ENCODE assay signal across 21 cellular contexts in the genomic region with DNA sequence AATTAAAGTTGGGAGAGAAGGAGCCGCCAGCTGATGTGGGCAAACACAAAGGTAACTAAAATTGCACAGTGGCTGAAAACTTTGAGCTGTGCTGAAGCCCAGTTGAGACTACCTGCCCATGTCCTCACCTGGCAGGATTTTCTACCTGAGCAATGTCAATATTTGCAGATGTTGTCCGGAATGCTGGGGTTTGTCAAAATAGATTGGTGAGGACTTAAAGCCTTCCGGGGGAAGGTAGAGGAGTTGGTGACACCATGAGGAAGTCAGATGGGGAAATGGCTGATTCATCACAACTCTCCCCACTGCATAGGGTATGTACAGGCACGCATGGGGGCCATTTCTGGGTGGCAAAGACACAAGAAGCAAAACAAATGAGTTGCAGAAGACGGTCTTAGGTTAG.
DNase-seq lines count a peak whose midpoint lies in the region; ATAC-seq, FAIRE-seq and TF ChIP-seq lines count a peak whose summit lies in the region.
"Had no signal": no experiment of that assay in that cellular context is flagged by ENCODE, and none has a peak within 500 bp of the region (broad histone marks: within the 10 kb centered on the region; RNA-seq: fewer than 3 reads in every experiment).

No MANE protein-coding gene starts in this region.

- no peak overlapping the region for H3K4me3 Mint-ChIP-seq in neural crest cell
- H3K4me3 Mint-ChIP-seq: CD4-positive, CD25-positive, alpha-beta regulatory T cell had no signal

- H3K27me3 ChIP-seq in bronchial epithelial cell (ENCODE audit: control insufficient read depth, insufficient read depth, low read length), result no peaks in the 10 kb centered on the region

- H3K27ac Mint-ChIP-seq in neural crest cell (ENCODE audit: unreplicated experiment), result peak overlapping the region; percentile 47
- H3K27ac Mint-ChIP-seq: CD4-positive, CD25-positive, alpha-beta regulatory T cell had no signal

- H3K4me1 Mint-ChIP-seq in neural crest cell, result peaks cover 11% of the 10 kb centered on the region
- H3K4me1 Mint-ChIP-seq: CD4-positive, CD25-positive, alpha-beta regulatory T cell had no signal

- peak overlapping the region; percentile 38; the same call in 1 of the 2 replicates for H3K27ac ChIP-seq in C4-2B

- DNase-seq in DMS53 treated with DMSO at 0.1 percent for 48 hours (lab: John Stamatoyannopoulos, UW; ENCODE audit: unreplicated experiment) (peak; percentile 62), bronchial epithelial cell (ENCODE audit: low read depth) (peak; percentile 49), neural crest cell (ENCODE audit: low read depth, low spot score) (no peak), NCI-H2227 (lab: John Stamatoyannopoulos, UW; ENCODE audit: unreplicated experiment) (no peak), NCI-H524 treated with DMSO at 0.1 percent for 48 hours (lab: John Stamatoyannopoulos, UW) (no peak)
- DNase-seq: CD4-positive, CD25-positive, alpha-beta regulatory T cell; DMS79; EL; GF-D8; NCI-H1092 treated with DMSO at 0.1 percent for 48 hours; NCI-H1436; NCI-H187; NCI-H2171 treated with DMSO at 0.1 percent for 48 hours; NCI-H524; NCI-H82; NK-92 treated with Interleukin-12 subunit alpha and Interleukin-12 subunit beta, amount 100 ng/mL, for 24 hours; Right ventricle myocardium superior; RPMI8226 had no signal

- no peaks in the 10 kb centered on the region for H3K36me3 Mint-ChIP-seq in neural crest cell (ENCODE audit: low read depth)
- H3K36me3 Mint-ChIP-seq: CD4-positive, CD25-positive, alpha-beta regulatory T cell had no signal

- peaks cover 2% of the 10 kb centered on the region for H3K9me3 Mint-ChIP-seq in neural crest cell

- H3K36me3 ChIP-seq in bronchial epithelial cell (ENCODE audit: control insufficient read depth, insufficient read depth, low read length), result no peaks in the 10 kb centered on the region

- no peak overlapping the region for H3K4me3 ChIP-seq in bronchial epithelial cell (ENCODE audit: low read depth, low read length)

- FAIRE-seq in bronchial epithelial cell (lab: Jason Lieb, UNC), result peak; percentile 68
- FAIRE-seq: GM12892 had no signal

- TF ChIP-seq CTCF in C4-2B (conservative IDR thresholded peaks at IDR 0.05) (no peak), bronchial epithelial cell (IDR thresholded peaks at IDR 0.05; ENCODE audit: insufficient read depth, low read length, severe bottlenecking) (no peak), neural crest cell (conservative IDR thresholded peaks at IDR 0.05) (no peak)

- H3K27me3 Mint-ChIP-seq in neural crest cell (ENCODE audit: low read depth), result no peaks in the 10 kb centered on the region

- ATAC-seq in HG02763 (IDR thresholded peaks at IDR 0.05; ENCODE audit: unreplicated experiment), result no peak

Comparison
In these comparisons a context has a peak if more than half of its experiments do, and no peak if none do; other contexts are left out.
1. DNase-seq: peak in DMS53 treated with DMSO at 0.1 percent for 48 hours (single experiment) and bronchial epithelial cell (single experiment); none in neural crest cell (single experiment), NCI-H2227 (single experiment) and NCI-H524 treated with DMSO at 0.1 percent for 48 hours (single experiment).